ENCODE assay signal across 18 cellular contexts in genomic region chr7:95517458-95517857, GRCh38. TPM values are rescaled to one million over a fixed set of nuclear protein-coding genes. Genes with fewer than 3 reads are reported as not detected.
DNase-seq lines count a peak whose midpoint lies in the region; ATAC-seq and TF ChIP-seq lines count a peak whose summit lies in the region.
"Had no signal": no experiment of that assay in that cellular context is flagged by ENCODE, and none has a peak within 500 bp of the region (broad histone marks: within the 10 kb centered on the region; RNA-seq: fewer than 3 reads in every experiment).

No MANE protein-coding gene starts in this region.

- no peaks in the 10 kb centered on the region for H3K27me3 ChIP-seq in H7 (ENCODE audit: control insufficient read depth, insufficient read depth, low read length)

- CTCF ChIA-PET in activated CD4-positive, alpha-beta memory T cell treated with anti-CD3 and anti-CD28 coated beads, Interleukin-2, amount 10 ng/mL, durations not matched to agents 7 days and 5 days (lab: Charles Lee), result no interaction called here

- peaks cover 33% of the 10 kb centered on the region for H3K27me3 Mint-ChIP-seq in activated CD4-positive, alpha-beta memory T cell treated with anti-CD3 and anti-CD28 coated beads, Interleukin-2, amount 10 ng/mL, durations not matched to agents 7 days and 5 days
- H3K27me3 Mint-ChIP-seq in natural killer cell (ENCODE audit: low read depth in 2 of 2), result peaks cover 8 to 10% of the 10 kb centered on the region in 2 donors

- no peaks in the 10 kb centered on the region for H3K36me3 ChIP-seq in H7 (replicated peaks; ENCODE audit: control insufficient read depth, insufficient read depth, low read length)
- H3K36me3 ChIP-seq: left ventricle myocardium inferior had no signal

- H3K4me1 Mint-ChIP-seq in activated CD4-positive, alpha-beta memory T cell treated with anti-CD3 and anti-CD28 coated beads, Interleukin-2, amount 10 ng/mL, durations not matched to agents 7 days and 5 days, result no peaks in the 10 kb centered on the region
- no peaks in the 10 kb centered on the region for H3K4me1 Mint-ChIP-seq in natural killer cell
- H3K4me1 Mint-ChIP-seq: nephron; stimulated activated effector memory CD8-positive, alpha-beta T cell treated with anti-CD3 and anti-CD28 coated beads, Interleukin-12 subunit alpha, Interleukin-12 subunit beta, amount 100 ng/mL, for 72 hours had no signal

- no peaks in the 10 kb centered on the region for H3K36me3 Mint-ChIP-seq in activated CD4-positive, alpha-beta memory T cell treated with anti-CD3 and anti-CD28 coated beads, Interleukin-2, amount 10 ng/mL, durations not matched to agents 7 days and 5 days (ENCODE audit: low read depth)
- H3K36me3 Mint-ChIP-seq in natural killer cell, result no peaks in the 10 kb centered on the region
- H3K36me3 Mint-ChIP-seq: activated naive CD8-positive, alpha-beta T cell; stimulated activated effector memory CD8-positive, alpha-beta T cell treated with anti-CD3 and anti-CD28 coated beads, Interleukin-12 subunit alpha, Interleukin-12 subunit beta, amount 100 ng/mL, for 72 hours had no signal

- H3K4me3 Mint-ChIP-seq in activated CD4-positive, alpha-beta memory T cell treated with anti-CD3 and anti-CD28 coated beads, Interleukin-2, amount 10 ng/mL, durations not matched to agents 7 days and 5 days, result no peak overlapping the region
- no peak overlapping the region for H3K4me3 Mint-ChIP-seq in natural killer cell
- H3K4me3 Mint-ChIP-seq: activated naive CD8-positive, alpha-beta T cell; nephron; stimulated activated effector memory CD8-positive, alpha-beta T cell treated with anti-CD3 and anti-CD28 coated beads, Interleukin-12 subunit alpha, Interleukin-12 subunit beta, amount 100 ng/mL, for 72 hours had no signal

- POLR2A ChIA-PET in activated CD4-positive, alpha-beta memory T cell treated with anti-CD3 and anti-CD28 coated beads, Interleukin-2, amount 10 ng/mL, durations not matched to agents 7 days and 5 days (lab: Charles Lee), result no interaction called here

- intact Hi-C loops in natural killer cell (cut with micrococcal nuclease), result loop anchor here (10.0 kb wide), 1 partner anchor 357 kb away; no protein-coding TSS in a partner anchor

- TF ChIP-seq CTCF in natural killer cell (IDR thresholded peaks at IDR 0.05), result no peak

- ATAC-seq in GM18499 (IDR thresholded peaks at IDR 0.05; ENCODE audit: insufficient read depth, unreplicated experiment) (peak; percentile 88), GM19397 (IDR thresholded peaks at IDR 0.05; ENCODE audit: unreplicated experiment) (peak; percentile 63), HG02642 (IDR thresholded peaks at IDR 0.05; ENCODE audit: poor library complexity, unreplicated experiment) (peak; percentile 75), HG03196 (IDR thresholded peaks at IDR 0.05; ENCODE audit: unreplicated experiment) (peak; percentile 83), natural killer cell (no peak)
- ATAC-seq: stimulated activated effector memory CD8-positive, alpha-beta T cell treated with anti-CD3 and anti-CD28 coated beads, Interleukin-12 subunit alpha, Interleukin-12 subunit beta, amount 100 ng/mL, for 72 hours had no signal

- no peak for DNase-seq in activated CD4-positive, alpha-beta memory T cell treated with anti-CD3 and anti-CD28 coated beads, Interleukin-2, amount 10 ng/mL, durations not matched to agents 7 days and 5 days
- DNase-seq in H7 (no peak), natural killer cell (no peak), GM19238 (ENCODE audit: insufficient read length, low spot score) (no peak)
- DNase-seq: erythroblast; GF-D8; hypothalamus; left ventricle myocardium inferior; NCI-H2171; stimulated activated CD4-positive, alpha-beta T cell treated with anti-CD3 and anti-CD28 coated beads, Interleukin-4, amount 100 ng/mL, for 1 hour had no signal

- H3K4me3 ChIP-seq in H7 (ENCODE audit: insufficient read depth, low read depth, low read length), result no peak overlapping the region
- H3K4me3 ChIP-seq: left ventricle myocardium inferior had no signal

- no peak overlapping the region for H3K27ac Mint-ChIP-seq in activated CD4-positive, alpha-beta memory T cell treated with anti-CD3 and anti-CD28 coated beads, Interleukin-2, amount 10 ng/mL, durations not matched to agents 7 days and 5 days
- no peak overlapping the region for H3K27ac Mint-ChIP-seq in natural killer cell
- H3K27ac Mint-ChIP-seq: activated naive CD8-positive, alpha-beta T cell; nephron; stimulated activated effector memory CD8-positive, alpha-beta T cell treated with anti-CD3 and anti-CD28 coated beads, Interleukin-12 subunit alpha, Interleukin-12 subunit beta, amount 100 ng/mL, for 72 hours had no signal

- no peaks in the 10 kb centered on the region for H3K9me3 Mint-ChIP-seq in activated CD4-positive, alpha-beta memory T cell treated with anti-CD3 and anti-CD28 coated beads, Interleukin-2, amount 10 ng/mL, durations not matched to agents 7 days and 5 days
- H3K9me3 Mint-ChIP-seq in natural killer cell, result no peaks in the 10 kb centered on the region
- H3K9me3 Mint-ChIP-seq: nephron; stimulated activated effector memory CD8-positive, alpha-beta T cell treated with anti-CD3 and anti-CD28 coated beads, Interleukin-12 subunit alpha, Interleukin-12 subunit beta, amount 100 ng/mL, for 72 hours had no signal

RNA-seq across cellular contexts. Expression of gene ASB4, which starts 31.7 kb away (rescaled TPM):
- total RNA-seq in activated CD4-positive, alpha-beta memory T cell treated with anti-CD3 and anti-CD28 coated beads, Interleukin-2, amount 10 ng/mL, durations not matched to agents 7 days and 5 days, result not detected
- total RNA-seq in H7 (2014; rRNA removed; shearing (Covaris generic)), result not detected in 2 replicates
- total RNA-seq in natural killer cell, result not detected
- total RNA-seq: M059J had no signal

Comparison
In these comparisons a context has a peak if more than half of its experiments do, and no peak if none do; other contexts are left out.
1. ATAC-seq: peak in GM18499 (single experiment), GM19397 (single experiment), HG02642 (single experiment) and HG03196 (single experiment); none in natural killer cell (0 of 3).